Comparison of ENCODE assay signal across 8 cellular contexts in genomic region chr3:149969110-149969944, GRCh38. TPM values are rescaled to one million over a fixed set of nuclear protein-coding genes. Genes with fewer than 3 reads are reported as not detected.
DNase-seq lines count a peak whose midpoint lies in the region; ATAC-seq and TF ChIP-seq lines count a peak whose summit lies in the region.

No MANE protein-coding gene starts in this region.

- H3K27ac ChIP-seq in esophagus muscularis mucosa (replicated peaks in 1 of 4) (peak overlapping the region; percentile 95 to 98 (median 98)), muscle layer of duodenum (ENCODE audit: low read length) (peak overlapping the region; percentile 88), aorta (ENCODE audit: low read depth in 1 of 2, low read length in 2 of 2) (peak overlapping the region; percentile 32 to 82)

- H3K4me1 ChIP-seq in esophagus muscularis mucosa: peaks cover 18 to 50% (median 46%) of the 10 kb centered on the region in 4 donors
- H3K4me1 ChIP-seq in muscle layer of duodenum (ENCODE audit: control insufficient read depth in 1 of 2, insufficient read depth in 2 of 2, low read length in 2 of 2): peaks cover 0 to 43% of the 10 kb centered on the region in 2 donors
- H3K4me1 ChIP-seq in aorta (ENCODE audit: control insufficient read depth in 1 of 2, insufficient read depth in 2 of 2, low read length in 2 of 2): peaks cover 0 to 5% of the 10 kb centered on the region in 2 donors

- H3K36me3 ChIP-seq in MG63 (peaks cover 48% of the 10 kb centered on the region), esophagus muscularis mucosa (peaks cover 0 to 13% (median 0%) of the 10 kb centered on the region in 4 donors), muscle layer of duodenum (ENCODE audit: control insufficient read depth in 1 of 2, insufficient read depth in 2 of 2, low read length in 2 of 2) (peaks cover 6 to 14% of the 10 kb centered on the region in 2 donors), aorta (ENCODE audit: control insufficient read depth in 1 of 2, insufficient read depth in 2 of 2, low read length in 1 of 2) (no peaks in the 10 kb centered on the region)

- DNase-seq in EL (peak; percentile 89), MG63 (peak; percentile 80), T-helper 17 cell (no peak), esophagus muscularis mucosa (ENCODE audit: extremely low spot score) (no peak), aorta (peak; percentile 55 to 77)

- no peaks in the 10 kb centered on the region for H3K27me3 ChIP-seq in MG63
- H3K27me3 ChIP-seq in esophagus muscularis mucosa: no peaks in the 10 kb centered on the region
- no peaks in the 10 kb centered on the region for H3K27me3 ChIP-seq in muscle layer of duodenum (ENCODE audit: low read depth, low read length)
- H3K27me3 ChIP-seq in aorta (ENCODE audit: control insufficient read depth in 1 of 2, insufficient read depth in 2 of 2, low read length in 1 of 2): no peaks in the 10 kb centered on the region

- peaks cover 3% of the 10 kb centered on the region for H3K36me3 Mint-ChIP-seq in T-helper 17 cell (ENCODE audit: low read depth)

- ATAC-seq in T-helper 17 cell: no peak
- ATAC-seq in aorta (ENCODE audit: low FRiP score): peak; percentile 65
- no peak for ATAC-seq in GM18870 (IDR thresholded peaks at IDR 0.05; ENCODE audit: unreplicated experiment)
- no peak for ATAC-seq in GM19328 (IDR thresholded peaks at IDR 0.05; ENCODE audit: unreplicated experiment)

- H3K4me3 Mint-ChIP-seq in T-helper 17 cell: peak overlapping the region; percentile 91

- H3K4me3 ChIP-seq in MG63: peak overlapping the region; percentile 78
- peak overlapping the region; percentile 93 to 98 (median 96) for H3K4me3 ChIP-seq in esophagus muscularis mucosa
- H3K4me3 ChIP-seq in muscle layer of duodenum (ENCODE audit: low read depth in 1 of 2, low read length in 2 of 2): peak overlapping the region; percentile 74 to 84
- peak overlapping the region; percentile 66 to 98 for H3K4me3 ChIP-seq in aorta (ENCODE audit: low read length in 2 of 2)

- H3K9me3 ChIP-seq in MG63: peaks cover 2% of the 10 kb centered on the region
- H3K9me3 ChIP-seq in T-helper 17 cell (ENCODE audit: control insufficient read depth, low read length, poor library complexity, severe bottlenecking): no peaks in the 10 kb centered on the region
- H3K9me3 ChIP-seq in esophagus muscularis mucosa: no peaks in the 10 kb centered on the region
- H3K9me3 ChIP-seq in muscle layer of duodenum (ENCODE audit: control insufficient read depth in 1 of 2, low read length in 2 of 2): no peaks in the 10 kb centered on the region
- no peaks in the 10 kb centered on the region for H3K9me3 ChIP-seq in aorta (ENCODE audit: control insufficient read depth, low read length)

- H3K27me3 Mint-ChIP-seq in T-helper 17 cell: peaks cover 13% of the 10 kb centered on the region

- no peak for TF ChIP-seq EP300 in esophagus muscularis mucosa (IDR thresholded peaks at IDR 0.05)

- peak in 2 of 3 experiments; percentile 25 for TF ChIP-seq CTCF in esophagus muscularis mucosa (IDR thresholded peaks at IDR 0.05)

- TF ChIP-seq POLR2A in esophagus muscularis mucosa (IDR thresholded peaks at IDR 0.05; ENCODE audit: low read depth): no peak

- peaks cover 11% of the 10 kb centered on the region for H3K4me1 Mint-ChIP-seq in T-helper 17 cell

- 11% methylated on average over 16 of the region's 16 CpGs for WGBS in esophagus muscularis mucosa
- WGBS in aorta, 2 donors: 1 to 4% methylated on average over 16 of the region's 16 CpGs

- peak overlapping the region; percentile 62 for H3K27ac Mint-ChIP-seq in T-helper 17 cell

- intact Hi-C loops in esophagus muscularis mucosa (cut with DNase I): loop anchor here (5.0 to 10.0 kb wide), 2 partner anchors 253 to 435 kb away; partner anchors contain the start of gene TSC22D2
- intact Hi-C loops in aorta (cut with DNase I): loop anchor here (1.0 to 10.0 kb wide), 5 partner anchors 85 to 528 kb away; no protein-coding TSS in a partner anchor

RNA-seq across cellular contexts. Expression of gene PFN2, which starts 1.4 kb away (rescaled TPM):
- 493 and 609 TPM in 2 replicates for total RNA-seq in MG63 (2014; rRNA removed; shearing (Covaris generic); ENCODE audit: low replicate concordance)
- total RNA-seq in T-helper 17 cell (1 to 10 TPM; 5.1 to 9.5 TPM), esophagus muscularis mucosa (10 to 100 TPM; 46.4 to 56.1 (median 50.1) TPM), aorta (100 to 1,000 TPM; 115 to 127 TPM)
- polyA plus RNA-seq in aorta: 100 to 1,000 TPM; 163 to 185 TPM

Comparison
In these comparisons a context has a peak if more than half of its experiments do, and no peak if none do; other contexts are left out.
1. DNase-seq: peak in EL (single experiment), MG63 (single experiment) and aorta (2 of 2); none in T-helper 17 cell (0 of 3) and esophagus muscularis mucosa (single experiment).
2. RNA of gene PFN2, which starts 1.4 kb away (total RNA-seq): 493 to 609 TPM in MG63, 115 to 127 TPM in aorta and 46.4 to 56.1 TPM in esophagus muscularis mucosa; 5.1 to 9.5 TPM in T-helper 17 cell; every median in the first group is over 4 times any median in the second.
3. Peak in every context shown above with its lines, with median percentiles within 50 percentile points of each other: H3K4me3 ChIP-seq and H3K27ac ChIP-seq.